ENCODE assay signal across 34 cellular contexts in the genomic region with DNA sequence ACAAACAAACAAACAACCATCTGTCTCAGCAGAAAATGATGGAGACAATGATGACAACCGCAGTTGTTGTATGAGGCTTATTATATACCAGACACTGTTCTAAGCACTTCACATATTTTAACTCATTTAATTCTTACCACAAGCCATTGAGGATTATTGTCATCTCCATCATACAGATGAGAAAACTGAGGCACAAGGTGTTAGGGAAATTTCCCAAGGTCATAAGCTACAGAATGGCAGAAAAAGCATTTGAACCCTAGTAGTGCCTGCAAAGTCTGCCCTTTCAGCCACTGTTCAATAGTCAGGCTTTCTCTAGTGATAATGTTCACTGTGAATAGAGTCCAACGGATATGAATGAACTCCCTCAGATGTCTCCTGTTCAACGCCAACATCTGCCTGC.
"Had no signal": no experiment of that assay in that cellular context is flagged by ENCODE, and none has a peak within 500 bp of the region (broad histone marks: within the 10 kb centered on the region; RNA-seq: fewer than 3 reads in every experiment).

No MANE protein-coding gene starts in this region.

- ATAC-seq: body of pancreas had no signal

- H3K9me3 Mint-ChIP-seq: activated B cell treated with CpG ODN at 0.5 μM for 24 hours; activated CD4-positive, alpha-beta memory T cell treated with anti-CD3 and anti-CD28 coated beads for 36 hours; activated CD4-positive, alpha-beta T cell treated with anti-CD3 and anti-CD28 coated beads, Interleukin-2, amount 10 ng/mL, durations not matched to agents 24 days and 14 days; activated CD8-positive, alpha-beta T cell treated with anti-CD3 and anti-CD28 coated beads for 36 hours; activated naive CD4-positive, alpha-beta T cell treated with anti-CD3 and anti-CD28 coated beads for 36 hours; activated naive CD4-positive, alpha-beta T cell treated with anti-CD3 and anti-CD28 coated beads, Interleukin-2, amount 50 U/mL, for 72 hours; activated naive CD8-positive, alpha-beta T cell treated with anti-CD3 and anti-CD28 coated beads for 36 hours; activated T-cell treated with anti-CD3 and anti-CD28 coated beads, Interleukin-2, amount 50 U/mL, for 4 hours; activated T-cell treated with anti-CD3 and anti-CD28 coated beads, Interleukin-2, amount 50 U/mL, for 72 hours; activated T-helper 1 cell treated with anti-CD3 and anti-CD28 coated beads, Interleukin-12 subunit alpha, Interleukin-12 subunit beta, Interleukin-2, Interleukin-4 antibody, amounts not matched to agents 30 ng/mL and 10 ng/mL and 1 ng/mL, durations not matched to agents 14 hours and 24 hours and 36 hours; activated T-helper 17 cell treated with anti-CD3 and anti-CD28 coated beads, Interleukin-2, amount 50 U/mL, for 72 hours; T-helper 2 cell treated with Interferon-gamma antibody and Interleukin-4, amounts not matched to agents 5 μg/mL and 100 μg/mL, for 36 hours had no signal

- H3K27ac Mint-ChIP-seq: activated CD4-positive, alpha-beta memory T cell treated with anti-CD3 and anti-CD28 coated beads for 36 hours; activated CD8-positive, alpha-beta T cell treated with anti-CD3 and anti-CD28 coated beads for 36 hours; activated naive CD4-positive, alpha-beta T cell treated with anti-CD3 and anti-CD28 coated beads for 36 hours; activated naive CD8-positive, alpha-beta T cell treated with anti-CD3 and anti-CD28 coated beads for 36 hours; activated T-cell treated with anti-CD3 and anti-CD28 coated beads, Interleukin-2, amount 50 U/mL, for 72 hours; activated T-helper 1 cell treated with anti-CD3 and anti-CD28 coated beads, Interleukin-12 subunit alpha, Interleukin-12 subunit beta, Interleukin-2, Interleukin-4 antibody, amounts not matched to agents 30 ng/mL and 10 ng/mL and 1 ng/mL, durations not matched to agents 14 hours and 24 hours and 36 hours; activated T-helper 17 cell treated with anti-CD3 and anti-CD28 coated beads, Interleukin-2, amount 50 U/mL, for 72 hours; T-helper 2 cell treated with Interferon-gamma antibody and Interleukin-4, amounts not matched to agents 5 μg/mL and 100 μg/mL, for 36 hours had no signal

- FAIRE-seq: astrocyte, TTC549 had no signal

- H3K27me3 ChIP-seq: adrenal gland, body of pancreas, brain microvascular endothelial cell, breast epithelium had no signal

- H3K36me3 Mint-ChIP-seq: activated CD4-positive, alpha-beta memory T cell treated with anti-CD3 and anti-CD28 coated beads for 36 hours; activated naive CD4-positive, alpha-beta T cell treated with anti-CD3 and anti-CD28 coated beads, Interleukin-2, amount 50 U/mL, for 72 hours; activated naive CD8-positive, alpha-beta T cell treated with anti-CD3 and anti-CD28 coated beads for 36 hours had no signal

- H3K27ac ChIP-seq: adrenal gland, body of pancreas, brain microvascular endothelial cell, breast epithelium, VCaP had no signal

- H3K4me3 Mint-ChIP-seq: activated B cell treated with CpG ODN at 0.5 μM for 24 hours; activated CD4-positive, alpha-beta memory T cell treated with anti-CD3 and anti-CD28 coated beads for 36 hours; activated CD4-positive, alpha-beta T cell treated with anti-CD3 and anti-CD28 coated beads, Interleukin-2, amount 10 ng/mL, durations not matched to agents 24 days and 14 days; activated CD8-positive, alpha-beta T cell treated with anti-CD3 and anti-CD28 coated beads for 36 hours; activated naive CD4-positive, alpha-beta T cell treated with anti-CD3 and anti-CD28 coated beads for 36 hours; activated naive CD8-positive, alpha-beta T cell treated with anti-CD3 and anti-CD28 coated beads for 36 hours; activated T-cell treated with anti-CD3 and anti-CD28 coated beads, Interleukin-2, amount 50 U/mL, for 4 hours; activated T-helper 1 cell treated with anti-CD3 and anti-CD28 coated beads, Interleukin-12 subunit alpha, Interleukin-12 subunit beta, Interleukin-2, Interleukin-4 antibody, amounts not matched to agents 30 ng/mL and 10 ng/mL and 1 ng/mL, durations not matched to agents 14 hours and 24 hours and 36 hours; activated T-helper 17 cell treated with anti-CD3 and anti-CD28 coated beads, Interleukin-2, amount 50 U/mL, for 72 hours had no signal

- H3K36me3 ChIP-seq: adrenal gland, brain microvascular endothelial cell, breast epithelium had no signal

- H3K4me1 ChIP-seq: breast epithelium had no signal

- H3K9me3 ChIP-seq: adrenal gland, body of pancreas, breast epithelium had no signal

- DNase-seq: activated B cell treated with CpG ODN at 0.5 μM for 24 hours; activated CD4-positive, alpha-beta T cell treated with anti-CD3 and anti-CD28 coated beads for 4 hours; activated CD4-positive, alpha-beta T cell treated with anti-CD3 and anti-CD28 coated beads, Interleukin-2, amount 10 ng/mL, durations not matched to agents 24 days and 14 days; activated CD4-positive, alpha-beta T cell treated with anti-CD3 and anti-CD28 coated beads, Interleukin-2, amount 50 U/mL, for 1 hour; activated CD4-positive, alpha-beta T cell treated with anti-CD3 and anti-CD28 coated beads, Interleukin-2, amount 50 U/mL, for 4 hours; activated CD4-positive, CD25-positive, alpha-beta regulatory T cell treated with anti-CD3 and anti-CD28 coated beads, Interleukin-2, amount 50 U/mL, for 72 hours; activated CD8-positive, alpha-beta memory T cell treated with anti-CD3 and anti-CD28 coated beads, Interleukin-2, amount 50 U/mL, for 4 hours; activated effector memory CD4-positive, alpha-beta T cell treated with anti-CD3 and anti-CD28 coated beads, Interleukin-2, amount 50 U/mL, for 16 hours; activated gamma-delta T cell treated with Interleukin-2 at 50 U/mL for 16 hours; activated naive CD4-positive, alpha-beta T cell; activated naive CD4-positive, alpha-beta T cell treated with anti-CD3 and anti-CD28 coated beads for 36 hours; activated naive CD4-positive, alpha-beta T cell treated with anti-CD3 and anti-CD28 coated beads, Interleukin-2, amount 50 U/mL, for 16 hours; activated naive CD8-positive, alpha-beta T cell treated with anti-CD3 and anti-CD28 coated beads for 36 hours; activated T-cell treated with anti-CD3 and anti-CD28 coated beads for 4 hours; activated T-cell treated with anti-CD3 and anti-CD28 coated beads, Interleukin-2, amount 50 U/mL, for 1 hour; activated T-cell treated with anti-CD3 and anti-CD28 coated beads, Interleukin-2, amount 50 U/mL, for 4 hours; adrenal gland; amniotic stem cell; aorta; body of pancreas; brain microvascular endothelial cell; central memory CD4-positive, alpha-beta T cell; T-helper 9 cell had no signal

- H3K4me3 ChIP-seq: adrenal gland, body of pancreas, breast epithelium had no signal
